8 cellular contexts compared by ENCODE assay signal in the genomic region with DNA sequence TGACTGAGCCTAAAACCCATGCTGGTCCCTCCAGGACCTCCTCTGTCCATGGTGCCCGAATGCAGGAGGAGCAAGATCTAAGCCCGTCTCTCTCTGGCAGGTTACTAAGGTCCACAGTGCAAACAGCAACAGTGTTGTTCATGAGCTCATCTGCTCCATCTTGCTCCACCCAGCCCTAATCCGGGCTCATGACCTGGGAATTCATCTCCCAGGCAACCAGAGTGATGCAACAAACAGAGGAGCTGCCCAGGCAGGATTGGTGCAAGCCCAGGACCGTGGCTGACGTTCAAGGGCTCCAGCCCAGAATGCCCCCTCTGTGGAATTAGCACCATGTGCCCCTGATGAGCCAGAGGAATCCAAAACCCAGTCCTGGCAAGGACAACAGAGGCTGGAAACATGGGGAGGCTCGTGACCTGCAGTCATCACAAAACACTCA. TPM values are rescaled to one million over a fixed set of nuclear protein-coding genes. Genes with fewer than 3 reads are reported as not detected.
DNase-seq lines count a peak whose midpoint lies in the region; ATAC-seq and TF ChIP-seq lines count a peak whose summit lies in the region.

No MANE protein-coding gene starts in this region.

- H3K4me1 ChIP-seq in right cardiac atrium (ENCODE audit: control insufficient read depth, insufficient read depth, low read length) (peaks cover 4% of the 10 kb centered on the region), stomach (peaks cover 0 to 41% (median 3%) of the 10 kb centered on the region in 4 donors)

- H3K27ac ChIP-seq in right cardiac atrium (ENCODE audit: low read length) (peak overlapping the region; percentile 92), stomach (peak overlapping the region in 3 of 5 donors; percentile 20 to 76 (median 50))

- no peak for TF ChIP-seq POLR2A in stomach (IDR thresholded peaks at IDR 0.05)

- WGBS in right cardiac atrium: 9% methylated on average over 6 of the region's 6 CpGs
- 21 to 27% (median 25%) methylated on average over 5 to 6 of the region's 6 CpGs for WGBS in stomach, 5 donors

- peak; percentile 94 to 96 for ATAC-seq in right cardiac atrium
- no peak for ATAC-seq in GM19397 (IDR thresholded peaks at IDR 0.05; ENCODE audit: unreplicated experiment)
- ATAC-seq in HG03439 (IDR thresholded peaks at IDR 0.05; ENCODE audit: unreplicated experiment): no peak

- CTCF ChIA-PET in GM10248 (lab: Yijun Ruan, JAX): no interaction called here

- H3K27me3 ChIP-seq in right cardiac atrium (ENCODE audit: control insufficient read depth, insufficient read depth) (no peaks in the 10 kb centered on the region), stomach (no peaks in the 10 kb centered on the region)

- H3K9me3 ChIP-seq in right cardiac atrium (ENCODE audit: control insufficient read depth, low read length) (no peaks in the 10 kb centered on the region), stomach (no peaks in the 10 kb centered on the region)

- intact Hi-C loops in right cardiac atrium (cut with DNase I): no loop called here
- intact Hi-C loops in stomach (cut with DNase I; ENCODE audit: low total_unique reads): no loop called here

- DNase-seq in HCEC 1CT (peak; percentile 1), amniotic epithelial cell (ENCODE audit: low read depth) (peak; percentile 75), right cardiac atrium (peak; percentile 92 to 94 (median 93)), stomach (peak; percentile 28), GM10248 (ENCODE audit: extremely low spot score) (no peak), NCI-H345 (lab: John Stamatoyannopoulos, UW) (no peak)

- peak; percentile 83 for TF ChIP-seq EP300 in stomach (IDR thresholded peaks at IDR 0.05)

- TF ChIP-seq CTCF in stomach (IDR thresholded peaks at IDR 0.05) (no peak), GM10248 (IDR thresholded peaks at IDR 0.05; ENCODE audit: control extremely low read depth, extremely low read depth, low read depth, missing control alignments) (no peak)

- H3K4me3 ChIP-seq in right cardiac atrium (ENCODE audit: low read length) (no peak overlapping the region), stomach (no peak overlapping the region)

- POLR2A ChIA-PET in GM10248 (lab: Yijun Ruan, JAX): no interaction called here

- H3K36me3 ChIP-seq in stomach: no peaks in the 10 kb centered on the region

RNA-seq across cellular contexts. Expression of gene HSPB8, which starts 29.9 kb away (rescaled TPM):
- 100 to 1,000 TPM; 452 to 572 (median 520) TPM for total RNA-seq in right cardiac atrium
- polyA plus RNA-seq in right cardiac atrium: 567 TPM
- 100 to 1,000 TPM in 1 of 5 donors, 10 to 100 TPM in 4; 17.3 to 253 (median 67.5) TPM for total RNA-seq in stomach
- 100 to 1,000 TPM in 1 of 3 donors, 10 to 100 TPM in 2; 20.9 to 116 (median 22.7) TPM for polyA plus RNA-seq in stomach

Comparison
In these comparisons a context has a peak if more than half of its experiments do, and no peak if none do; other contexts are left out.
1. DNase-seq: peak in HCEC 1CT (single experiment), amniotic epithelial cell (single experiment), right cardiac atrium (3 of 3) and stomach (single experiment); none in GM10248 (single experiment) and NCI-H345 (single experiment).
2. ATAC-seq: peak in right cardiac atrium (2 of 2); none in GM19397 (single experiment) and HG03439 (single experiment).